14 cellular contexts compared by ENCODE assay signal in the genomic region with DNA sequence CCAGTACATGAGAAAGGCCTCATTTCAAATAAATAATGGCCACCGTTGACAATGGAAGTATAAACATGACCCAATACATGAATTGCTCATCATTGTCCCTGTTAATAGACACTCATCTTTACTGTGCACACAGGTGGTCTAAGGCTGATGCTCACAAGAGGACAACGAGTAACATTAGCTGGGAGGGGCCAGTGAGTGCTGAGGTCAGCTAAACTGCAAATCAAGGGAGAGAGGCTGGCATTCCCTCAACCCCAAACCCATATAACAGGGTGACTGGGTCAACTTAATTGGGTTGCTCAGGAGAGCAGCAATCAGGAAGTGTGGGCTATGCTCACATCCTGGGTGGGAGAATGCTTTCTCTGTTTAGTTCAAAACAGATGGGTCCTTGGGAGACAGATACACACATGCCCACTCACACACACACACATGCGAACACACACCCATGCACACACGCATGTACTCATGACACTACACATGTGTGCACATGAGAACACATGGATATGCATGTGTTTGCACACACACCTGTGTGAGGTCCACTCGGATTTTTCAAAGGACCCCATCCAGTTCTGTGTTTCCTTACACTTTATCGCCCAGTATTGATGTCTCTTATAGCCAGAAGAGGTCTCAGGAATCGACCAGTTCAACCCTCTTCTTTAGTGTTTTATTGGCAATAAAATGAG.
"Had no signal": no experiment of that assay in that cellular context is flagged by ENCODE, and none has a peak within 500 bp of the region (broad histone marks: within the 10 kb centered on the region; RNA-seq: fewer than 3 reads in every experiment).

No MANE protein-coding gene starts in this region.

- H3K36me3 ChIP-seq: prostate gland, right atrium auricular region, thyroid gland had no signal

- H3K4me1 ChIP-seq: prostate gland, thyroid gland had no signal

- H3K4me3 ChIP-seq: prostate gland, right atrium auricular region, thyroid gland had no signal

- ATAC-seq: activated CD8-positive, alpha-beta T cell treated with anti-CD3 and anti-CD28 coated beads, Interleukin-2, amount 10 ng/mL, durations not matched to agents 7 days and 5 days had no signal

- H3K27me3 ChIP-seq: right atrium auricular region, thyroid gland had no signal

- DNase-seq: activated CD4-positive, alpha-beta T cell treated with anti-CD3 and anti-CD28 coated beads, Interleukin-2, amount 10 ng/mL, durations not matched to agents 7 days and 5 days; activated CD8-positive, alpha-beta T cell treated with anti-CD3 and anti-CD28 coated beads, Interleukin-2, amount 10 ng/mL, durations not matched to agents 7 days and 5 days; activated naive CD4-positive, alpha-beta T cell treated with Interleukin-2 at 50 U/mL for 16 hours; activated naive CD8-positive, alpha-beta T cell treated with anti-CD3 and anti-CD28 coated beads, Interleukin-2, amount 10 ng/mL, durations not matched to agents 7 days and 5 days; activated T-cell treated with anti-CD3 and anti-CD28 coated beads, Interleukin-2, amount 50 U/mL, for 24 hours; amygdala; caudate nucleus; foreskin fibroblast; naive B cell; stimulated activated CD4-positive, alpha-beta T cell treated with anti-CD3 and anti-CD28 coated beads, Interleukin-2, amount 100 ng/mL, for 24 hours; stimulated activated naive CD4-positive, alpha-beta T cell treated with Interleukin-2 at 50 U/mL for 16 hours; thyroid gland had no signal

- H3K9me3 ChIP-seq: prostate gland, right atrium auricular region, thyroid gland had no signal

- H3K27ac ChIP-seq: prostate gland, right atrium auricular region, thyroid gland had no signal
